ENCODE assay signal across 6 cellular contexts in genomic region chr2:218216336-218216673, GRCh38. TPM values are rescaled to one million over a fixed set of nuclear protein-coding genes. Genes with fewer than 3 reads are reported as not detected.
DNase-seq lines count a peak whose midpoint lies in the region; ATAC-seq and TF ChIP-seq lines count a peak whose summit lies in the region.

No MANE protein-coding gene starts in this region.

- H3K27me3 ChIP-seq in OCI-LY3 (ENCODE audit: low read depth, low read length) = no peaks in the 10 kb centered on the region

- H3K27me3 Mint-ChIP-seq in endothelial cell (ENCODE audit: unreplicated experiment) = peaks cover 20% of the 10 kb centered on the region

- H3K79me2 ChIP-seq in OCI-LY3 (ENCODE audit: low read length) = peaks cover 47% of the 10 kb centered on the region

- H3K4me3 Mint-ChIP-seq in endothelial cell (ENCODE audit: unreplicated experiment) = peak overlapping the region; percentile 97

- no peak for TF ChIP-seq CTCF in OCI-LY3 (IDR thresholded peaks at IDR 0.05; ENCODE audit: low read depth, low read length)
- no peak for TF ChIP-seq CTCF in endothelial cell (IDR thresholded peaks at IDR 0.05; ENCODE audit: unreplicated experiment)

- H3K4me1 ChIP-seq in OCI-LY3 (ENCODE audit: low read length) = peaks cover 31% of the 10 kb centered on the region

- H3K36me3 ChIP-seq in OCI-LY3 (replicated peaks; ENCODE audit: low read depth, low read length) = peaks cover 28% of the 10 kb centered on the region

- H3K36me3 Mint-ChIP-seq in endothelial cell (ENCODE audit: low read depth, unreplicated experiment) = peaks cover 28% of the 10 kb centered on the region

- H3K9me3 Mint-ChIP-seq in endothelial cell (ENCODE audit: unreplicated experiment) = no peaks in the 10 kb centered on the region

- ATAC-seq in GM18870 (IDR thresholded peaks at IDR 0.05; ENCODE audit: unreplicated experiment) (no peak), GM21717 (IDR thresholded peaks at IDR 0.05; ENCODE audit: unreplicated experiment) (no peak), GM21723 (IDR thresholded peaks at IDR 0.05; ENCODE audit: unreplicated experiment) (no peak)

- H3K9me3 ChIP-seq in OCI-LY3 (ENCODE audit: insufficient read depth, low read length) = no peaks in the 10 kb centered on the region

- no peak for DNase-seq in endothelial cell (ENCODE audit: low spot score)

- peak overlapping the region; percentile 92 for H3K4me2 ChIP-seq in OCI-LY3 (ENCODE audit: low read length)

- H3K4me3 ChIP-seq in OCI-LY3 (ENCODE audit: low read length) (peak overlapping the region; percentile 97), skin epidermis (peak overlapping the region; percentile 68 to 99 (median 98))

- H3K4me1 Mint-ChIP-seq in endothelial cell (ENCODE audit: unreplicated experiment) = peaks cover 51% of the 10 kb centered on the region

- H3K27ac ChIP-seq in OCI-LY3 (ENCODE audit: low read length) = peak overlapping the region; percentile 51
- peak overlapping the region in 20 of 21 experiments; percentile 94 to 100 (median 99) for H3K27ac ChIP-seq in skin epidermis

- peaks cover 15% of the 10 kb centered on the region for H4K20me1 ChIP-seq in OCI-LY3 (ENCODE audit: insufficient read depth, low read length)

- H3K9ac ChIP-seq in OCI-LY3 (ENCODE audit: low read length) = peak overlapping the region; percentile 77

- H3K27ac Mint-ChIP-seq in endothelial cell (ENCODE audit: unreplicated experiment) = peak overlapping the region; percentile 99

- 0 out of 2 replicates have a peak overlapping the region, but pooled peaks have one; percentile 55 for H2AFZ ChIP-seq in OCI-LY3 (ENCODE audit: low read depth, low read length)

RNA-seq across cellular contexts. Expression of gene ARPC2, which starts 0.7 kb away (rescaled TPM):
- total RNA-seq in endothelial cell (ENCODE audit: unreplicated experiment) = 468 TPM

RNA-seq across cellular contexts. Expression of gene GPBAR1, which starts 44.5 kb away (rescaled TPM):
- 0.77 TPM for total RNA-seq in endothelial cell (ENCODE audit: unreplicated experiment)

RNA-seq across cellular contexts. Expression of gene CXCR1, which starts 49.5 kb away (rescaled TPM):
- total RNA-seq in endothelial cell (ENCODE audit: unreplicated experiment) = not detected

RNA-seq across cellular contexts. Expression of gene AAMP, which starts 53.6 kb away (rescaled TPM):
- total RNA-seq in endothelial cell (ENCODE audit: unreplicated experiment) = 67.6 TPM

RNA-seq across cellular contexts. Expression of gene PNKD, which starts 54.0 kb away (rescaled TPM):
- total RNA-seq in endothelial cell (ENCODE audit: unreplicated experiment) = 31.7 TPM
